Comparison of ENCODE assay signal across 1 cellular context in genomic region chr2:74119912-74120825, GRCh38.
TF ChIP-seq lines count a peak whose summit lies in the region.

No MANE protein-coding gene starts in this region.

TF ChIP-seq in HepG2, 621 proteins besides CTCF, POLR2A, EP300 and RAD21 (continued from another document and continues in another):
- no peak; the same call in 1 of the 2 replicates for TF ChIP-seq ZNF639 (CRISPR knock-in tag; conservative IDR thresholded peaks at IDR 0.05)
- TF ChIP-seq ZNF513 (CRISPR knock-in tag; conservative IDR thresholded peaks at IDR 0.05), result no peak; the same call in 1 of the 2 replicates
- TF ChIP-seq GATAD1 (CRISPR knock-in tag; IDR thresholded peaks at IDR 0.05), result peak; percentile 98
- peak; percentile 66; the same call in 1 of the 2 replicates for TF ChIP-seq ZBTB38 (CRISPR knock-in tag; IDR thresholded peaks at IDR 0.05)
- TF ChIP-seq ZSCAN25 (CRISPR knock-in tag; IDR thresholded peaks at IDR 0.05), result peak; percentile 62
- TF ChIP-seq ZBTB34 (CRISPR knock-in tag; IDR thresholded peaks at IDR 0.05), result peak; percentile 84
- no peak for TF ChIP-seq ZNF7 (CRISPR knock-in tag; IDR thresholded peaks at IDR 0.05)
- TF ChIP-seq MED8 (CRISPR knock-in tag; IDR thresholded peaks at IDR 0.05; ENCODE audit: insufficient replicate concordance), result peak; percentile 71
- TF ChIP-seq EHMT2 (IDR thresholded peaks at IDR 0.05; ENCODE audit: borderline replicate concordance, low read depth, low read length), result peak; percentile 100
- peak; percentile 82; the same call in 1 of the 2 replicates for TF ChIP-seq ZNF567 (CRISPR knock-in tag; IDR thresholded peaks at IDR 0.05; ENCODE audit: borderline replicate concordance)
- TF ChIP-seq AKAP8 (CRISPR knock-in tag; IDR thresholded peaks at IDR 0.05), result no peak
- peak; percentile 92 for TF ChIP-seq ZNF772 (CRISPR knock-in tag; IDR thresholded peaks at IDR 0.05)
- TF ChIP-seq CHD4 (IDR thresholded peaks at IDR 0.05; ENCODE audit: borderline replicate concordance, low read length), result peak; percentile 95
- TF ChIP-seq ZNF891 (CRISPR knock-in tag; IDR thresholded peaks at IDR 0.05), result peak; percentile 89
- no peak for TF ChIP-seq DBP (CRISPR knock-in tag; IDR thresholded peaks at IDR 0.05; ENCODE audit: not compliant biosample characterization)
- peak; percentile 90; the same call in 1 of the 2 replicates for TF ChIP-seq NFIB (CRISPR knock-in tag; IDR thresholded peaks at IDR 0.05; ENCODE audit: borderline replicate concordance)
- no peak for TF ChIP-seq MXI1 (IDR thresholded peaks at IDR 0.05; ENCODE audit: borderline replicate concordance, low read depth, low read length)
- TF ChIP-seq ZMYM4 (CRISPR knock-in tag; IDR thresholded peaks at IDR 0.05), result peak; percentile 100
- TF ChIP-seq ZNF432 (CRISPR knock-in tag; IDR thresholded peaks at IDR 0.05; ENCODE audit: borderline replicate concordance), result 0 out of 2 replicates have a peak, but pooled peaks have one; percentile 61
- peak; percentile 99 for TF ChIP-seq AHR (CRISPR knock-in tag; IDR thresholded peaks at IDR 0.05)
- peak; percentile 72; the same call in 1 of the 2 replicates for TF ChIP-seq PRDM10 (CRISPR knock-in tag; IDR thresholded peaks at IDR 0.05; ENCODE audit: low read depth)
- peak; percentile 88 for TF ChIP-seq ZNF552 (CRISPR knock-in tag; IDR thresholded peaks at IDR 0.05; ENCODE audit: borderline replicate concordance)
- TF ChIP-seq REXO4 (CRISPR knock-in tag; IDR thresholded peaks at IDR 0.05; ENCODE audit: borderline replicate concordance), result no peak
- peak; percentile 97 for TF ChIP-seq HOXA5 (CRISPR knock-in tag; IDR thresholded peaks at IDR 0.05)
- 0 out of 2 replicates have a peak, but pooled peaks have one; percentile 54 for TF ChIP-seq ZNF512 (CRISPR knock-in tag; IDR thresholded peaks at IDR 0.05)
- peak; percentile 71 for TF ChIP-seq POGK (CRISPR knock-in tag; conservative IDR thresholded peaks at IDR 0.05)
- peak; percentile 78; the same call in 1 of the 2 replicates for TF ChIP-seq AHDC1 (CRISPR knock-in tag; IDR thresholded peaks at IDR 0.05; ENCODE audit: borderline replicate concordance)
- TF ChIP-seq ETV6 (CRISPR knock-in tag; conservative IDR thresholded peaks at IDR 0.05), result peak; percentile 86; the same call in 1 of the 2 replicates
- peak; percentile 71; the same call in 1 of the 2 replicates for TF ChIP-seq NCOA1 (CRISPR knock-in tag; IDR thresholded peaks at IDR 0.05)
- TF ChIP-seq ZBTB42 (CRISPR knock-in tag; IDR thresholded peaks at IDR 0.05), result peak; percentile 93
- TF ChIP-seq FOXC1 (CRISPR knock-in tag; IDR thresholded peaks at IDR 0.05; ENCODE audit: borderline replicate concordance), result peak; percentile 96
- TF ChIP-seq HNRNPK (IDR thresholded peaks at IDR 0.05; ENCODE audit: low read depth, low read length, poor library complexity, severe bottlenecking), result peak; percentile 26
- peak; percentile 90; the same call in 1 of the 2 replicates for TF ChIP-seq ZFP37 (CRISPR knock-in tag; IDR thresholded peaks at IDR 0.05; ENCODE audit: borderline replicate concordance)
- TF ChIP-seq ARID5B (CRISPR knock-in tag; IDR thresholded peaks at IDR 0.05), result peak; percentile 79
- no peak for TF ChIP-seq ZFP36 (IDR thresholded peaks at IDR 0.05; ENCODE audit: borderline replicate concordance, low read depth, low read length, partially characterized antibody)
